Comparison of ENCODE assay signal across 1 cellular context in genomic region chr6:146803601-146804000, GRCh38.
TF ChIP-seq lines count a peak whose summit lies in the region.

No MANE protein-coding gene starts in this region.

TF ChIP-seq in WTC11, 78 proteins besides CTCF, POLR2A, EP300 and RAD21 (continued from another document):
- TF ChIP-seq, protein P1, sequence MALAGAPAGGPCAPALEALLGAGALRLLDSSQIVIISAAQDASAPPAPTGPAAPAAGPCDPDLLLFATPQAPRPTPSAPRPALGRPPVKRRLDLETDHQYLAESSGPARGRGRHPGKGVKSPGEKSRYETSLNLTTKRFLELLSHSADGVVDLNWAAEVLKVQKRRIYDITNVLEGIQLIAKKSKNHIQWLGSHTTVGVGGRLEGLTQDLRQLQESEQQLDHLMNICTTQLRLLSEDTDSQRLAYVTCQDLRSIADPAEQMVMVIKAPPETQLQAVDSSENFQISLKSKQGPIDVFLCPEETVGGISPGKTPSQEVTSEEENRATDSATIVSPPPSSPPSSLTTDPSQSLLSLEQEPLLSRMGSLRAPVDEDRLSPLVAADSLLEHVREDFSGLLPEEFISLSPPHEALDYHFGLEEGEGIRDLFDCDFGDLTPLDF (CRISPR knock-in tag; IDR thresholded peaks at IDR 0.05), result no peak
- TF ChIP-seq, protein P2, sequence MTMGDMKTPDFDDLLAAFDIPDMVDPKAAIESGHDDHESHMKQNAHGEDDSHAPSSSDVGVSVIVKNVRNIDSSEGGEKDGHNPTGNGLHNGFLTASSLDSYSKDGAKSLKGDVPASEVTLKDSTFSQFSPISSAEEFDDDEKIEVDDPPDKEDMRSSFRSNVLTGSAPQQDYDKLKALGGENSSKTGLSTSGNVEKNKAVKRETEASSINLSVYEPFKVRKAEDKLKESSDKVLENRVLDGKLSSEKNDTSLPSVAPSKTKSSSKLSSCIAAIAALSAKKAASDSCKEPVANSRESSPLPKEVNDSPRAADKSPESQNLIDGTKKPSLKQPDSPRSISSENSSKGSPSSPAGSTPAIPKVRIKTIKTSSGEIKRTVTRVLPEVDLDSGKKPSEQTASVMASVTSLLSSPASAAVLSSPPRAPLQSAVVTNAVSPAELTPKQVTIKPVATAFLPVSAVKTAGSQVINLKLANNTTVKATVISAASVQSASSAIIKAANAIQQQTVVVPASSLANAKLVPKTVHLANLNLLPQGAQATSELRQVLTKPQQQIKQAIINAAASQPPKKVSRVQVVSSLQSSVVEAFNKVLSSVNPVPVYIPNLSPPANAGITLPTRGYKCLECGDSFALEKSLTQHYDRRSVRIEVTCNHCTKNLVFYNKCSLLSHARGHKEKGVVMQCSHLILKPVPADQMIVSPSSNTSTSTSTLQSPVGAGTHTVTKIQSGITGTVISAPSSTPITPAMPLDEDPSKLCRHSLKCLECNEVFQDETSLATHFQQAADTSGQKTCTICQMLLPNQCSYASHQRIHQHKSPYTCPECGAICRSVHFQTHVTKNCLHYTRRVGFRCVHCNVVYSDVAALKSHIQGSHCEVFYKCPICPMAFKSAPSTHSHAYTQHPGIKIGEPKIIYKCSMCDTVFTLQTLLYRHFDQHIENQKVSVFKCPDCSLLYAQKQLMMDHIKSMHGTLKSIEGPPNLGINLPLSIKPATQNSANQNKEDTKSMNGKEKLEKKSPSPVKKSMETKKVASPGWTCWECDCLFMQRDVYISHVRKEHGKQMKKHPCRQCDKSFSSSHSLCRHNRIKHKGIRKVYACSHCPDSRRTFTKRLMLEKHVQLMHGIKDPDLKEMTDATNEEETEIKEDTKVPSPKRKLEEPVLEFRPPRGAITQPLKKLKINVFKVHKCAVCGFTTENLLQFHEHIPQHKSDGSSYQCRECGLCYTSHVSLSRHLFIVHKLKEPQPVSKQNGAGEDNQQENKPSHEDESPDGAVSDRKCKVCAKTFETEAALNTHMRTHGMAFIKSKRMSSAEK (CRISPR knock-in tag; IDR thresholded peaks at IDR 0.05; ENCODE audit: borderline replicate concordance), result no peak
- no peak for TF ChIP-seq ETV6 (CRISPR knock-in tag; IDR thresholded peaks at IDR 0.05)
- no peak for TF ChIP-seq FOXK1 (CRISPR knock-in tag; IDR thresholded peaks at IDR 0.05)
- no peak for TF ChIP-seq NR1H2 (CRISPR knock-in tag; IDR thresholded peaks at IDR 0.05)
- TF ChIP-seq, protein P3, sequence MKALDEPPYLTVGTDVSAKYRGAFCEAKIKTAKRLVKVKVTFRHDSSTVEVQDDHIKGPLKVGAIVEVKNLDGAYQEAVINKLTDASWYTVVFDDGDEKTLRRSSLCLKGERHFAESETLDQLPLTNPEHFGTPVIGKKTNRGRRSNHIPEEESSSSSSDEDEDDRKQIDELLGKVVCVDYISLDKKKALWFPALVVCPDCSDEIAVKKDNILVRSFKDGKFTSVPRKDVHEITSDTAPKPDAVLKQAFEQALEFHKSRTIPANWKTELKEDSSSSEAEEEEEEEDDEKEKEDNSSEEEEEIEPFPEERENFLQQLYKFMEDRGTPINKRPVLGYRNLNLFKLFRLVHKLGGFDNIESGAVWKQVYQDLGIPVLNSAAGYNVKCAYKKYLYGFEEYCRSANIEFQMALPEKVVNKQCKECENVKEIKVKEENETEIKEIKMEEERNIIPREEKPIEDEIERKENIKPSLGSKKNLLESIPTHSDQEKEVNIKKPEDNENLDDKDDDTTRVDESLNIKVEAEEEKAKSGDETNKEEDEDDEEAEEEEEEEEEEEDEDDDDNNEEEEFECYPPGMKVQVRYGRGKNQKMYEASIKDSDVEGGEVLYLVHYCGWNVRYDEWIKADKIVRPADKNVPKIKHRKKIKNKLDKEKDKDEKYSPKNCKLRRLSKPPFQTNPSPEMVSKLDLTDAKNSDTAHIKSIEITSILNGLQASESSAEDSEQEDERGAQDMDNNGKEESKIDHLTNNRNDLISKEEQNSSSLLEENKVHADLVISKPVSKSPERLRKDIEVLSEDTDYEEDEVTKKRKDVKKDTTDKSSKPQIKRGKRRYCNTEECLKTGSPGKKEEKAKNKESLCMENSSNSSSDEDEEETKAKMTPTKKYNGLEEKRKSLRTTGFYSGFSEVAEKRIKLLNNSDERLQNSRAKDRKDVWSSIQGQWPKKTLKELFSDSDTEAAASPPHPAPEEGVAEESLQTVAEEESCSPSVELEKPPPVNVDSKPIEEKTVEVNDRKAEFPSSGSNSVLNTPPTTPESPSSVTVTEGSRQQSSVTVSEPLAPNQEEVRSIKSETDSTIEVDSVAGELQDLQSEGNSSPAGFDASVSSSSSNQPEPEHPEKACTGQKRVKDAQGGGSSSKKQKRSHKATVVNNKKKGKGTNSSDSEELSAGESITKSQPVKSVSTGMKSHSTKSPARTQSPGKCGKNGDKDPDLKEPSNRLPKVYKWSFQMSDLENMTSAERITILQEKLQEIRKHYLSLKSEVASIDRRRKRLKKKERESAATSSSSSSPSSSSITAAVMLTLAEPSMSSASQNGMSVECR (CRISPR knock-in tag; IDR thresholded peaks at IDR 0.05; ENCODE audit: borderline replicate concordance), result no peak
- no peak for TF ChIP-seq ELF4 (CRISPR knock-in tag; IDR thresholded peaks at IDR 0.05; ENCODE audit: low read depth)
- TF ChIP-seq NR2C2 (CRISPR knock-in tag; IDR thresholded peaks at IDR 0.05), result no peak
- TF ChIP-seq, protein P4, sequence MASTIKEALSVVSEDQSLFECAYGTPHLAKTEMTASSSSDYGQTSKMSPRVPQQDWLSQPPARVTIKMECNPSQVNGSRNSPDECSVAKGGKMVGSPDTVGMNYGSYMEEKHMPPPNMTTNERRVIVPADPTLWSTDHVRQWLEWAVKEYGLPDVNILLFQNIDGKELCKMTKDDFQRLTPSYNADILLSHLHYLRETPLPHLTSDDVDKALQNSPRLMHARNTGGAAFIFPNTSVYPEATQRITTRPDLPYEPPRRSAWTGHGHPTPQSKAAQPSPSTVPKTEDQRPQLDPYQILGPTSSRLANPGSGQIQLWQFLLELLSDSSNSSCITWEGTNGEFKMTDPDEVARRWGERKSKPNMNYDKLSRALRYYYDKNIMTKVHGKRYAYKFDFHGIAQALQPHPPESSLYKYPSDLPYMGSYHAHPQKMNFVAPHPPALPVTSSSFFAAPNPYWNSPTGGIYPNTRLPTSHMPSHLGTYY (CRISPR knock-in tag; IDR thresholded peaks at IDR 0.05), result no peak
TF ChIP-seq in WTC11: peak in this region for 0.
